Comparison of ENCODE assay signal across 26 cellular contexts in the genomic region with DNA sequence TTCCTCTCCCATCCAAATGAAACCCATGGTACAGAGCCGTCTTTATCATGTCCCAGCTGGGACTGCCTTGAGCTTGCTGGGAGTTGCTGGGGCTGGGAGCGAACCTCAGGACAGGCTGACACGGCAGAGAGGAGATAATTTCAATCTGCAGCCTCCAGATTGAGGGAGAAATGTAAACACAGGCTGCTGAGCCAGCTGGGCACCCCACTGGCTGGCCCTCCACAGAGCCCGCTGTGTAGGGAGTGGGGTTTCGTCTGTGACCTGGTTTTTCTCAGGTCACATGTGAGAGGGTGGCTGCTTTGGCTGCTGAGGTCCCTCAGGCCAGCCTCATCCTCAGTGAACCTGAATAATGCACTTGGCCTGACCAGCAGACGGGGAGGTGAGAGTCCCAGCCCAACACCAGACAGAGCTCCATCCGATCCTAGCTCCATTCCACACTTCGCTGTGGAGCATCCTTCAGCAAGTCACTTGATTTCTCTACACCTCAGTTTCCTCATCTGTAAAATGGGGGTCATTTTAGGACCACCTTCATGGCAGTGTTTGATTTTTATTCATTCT.
"Had no signal": no experiment of that assay in that cellular context is flagged by ENCODE, and none has a peak within 500 bp of the region (broad histone marks: within the 10 kb centered on the region; RNA-seq: fewer than 3 reads in every experiment).

No MANE protein-coding gene starts in this region.

- H3K4me3 ChIP-seq: SJSA1 had no signal

- H3K4me1 ChIP-seq: SJSA1 had no signal

- H3K27me3 ChIP-seq: SJSA1 had no signal

- H3K27ac Mint-ChIP-seq: activated CD4-positive, alpha-beta memory T cell treated with anti-CD3 and anti-CD28 coated beads for 36 hours; activated CD4-positive, alpha-beta T cell treated with anti-CD3 and anti-CD28 coated beads, Interleukin-2, amount 10 ng/mL, durations not matched to agents 7 days and 5 days; activated naive CD8-positive, alpha-beta T cell treated with anti-CD3 and anti-CD28 coated beads, Interleukin-2, amount 50 U/mL, for 24 hours; brain; T-helper 1 cell treated with Interleukin-12 subunit alpha and Interleukin-12 subunit beta and Interleukin-4 antibody, amounts not matched to agents 30 μg/mL and 1 μg/mL, for 36 hours had no signal

- H3K36me3 Mint-ChIP-seq: activated CD4-positive, alpha-beta memory T cell treated with anti-CD3 and anti-CD28 coated beads for 36 hours; activated naive CD4-positive, alpha-beta T cell treated with anti-CD3 and anti-CD28 coated beads, Interleukin-2, amount 50 U/mL, for 72 hours; brain had no signal

- H3K9me3 Mint-ChIP-seq: activated CD4-positive, alpha-beta memory T cell treated with anti-CD3 and anti-CD28 coated beads for 36 hours; activated CD4-positive, alpha-beta T cell treated with anti-CD3 and anti-CD28 coated beads, Interleukin-2, amount 10 ng/mL, durations not matched to agents 7 days and 5 days; activated naive CD4-positive, alpha-beta T cell treated with anti-CD3 and anti-CD28 coated beads, Interleukin-2, amount 50 U/mL, for 72 hours; activated naive CD8-positive, alpha-beta T cell treated with anti-CD3 and anti-CD28 coated beads, Interleukin-2, amount 50 U/mL, for 24 hours; activated T-cell treated with anti-CD3 and anti-CD28 coated beads, Interleukin-2, amount 50 U/mL, for 4 hours; brain; central memory CD8-positive, alpha-beta T cell; T-helper 1 cell treated with Interleukin-12 subunit alpha and Interleukin-12 subunit beta and Interleukin-4 antibody, amounts not matched to agents 30 μg/mL and 1 μg/mL, for 36 hours had no signal

- H3K27ac ChIP-seq: SJSA1, VCaP had no signal

- DNase-seq: activated CD4-positive, alpha-beta memory T cell treated with anti-CD3 and anti-CD28 coated beads for 36 hours; activated CD4-positive, alpha-beta T cell treated with anti-CD3 and anti-CD28 coated beads, Interleukin-2, amount 10 ng/mL, durations not matched to agents 7 days and 5 days; activated CD4-positive, CD25-positive, alpha-beta regulatory T cell; activated CD8-positive, alpha-beta memory T cell treated with anti-CD3 and anti-CD28 coated beads for 24 hours; activated effector memory CD4-positive, alpha-beta T cell treated with anti-CD3 and anti-CD28 coated beads, Interleukin-2, amount 50 U/mL, for 16 hours; activated naive CD4-positive, alpha-beta T cell treated with Interleukin-2 at 50 U/mL for 16 hours; activated naive CD8-positive, alpha-beta T cell treated with anti-CD3 and anti-CD28 coated beads, Interleukin-2, amount 50 U/mL, for 24 hours; activated T-cell treated with anti-CD3 and anti-CD28 coated beads, Interleukin-2, amount 50 U/mL, for 4 hours; amniotic stem cell; KG1; NCI-H1048; NCI-H1417; NCI-H2029 treated with DMSO at 0.1 percent for 48 hours; NCI-H446; NCI-H526; NCI-H82; PC-3; SHP77; SW 1271 had no signal

- H3K4me3 Mint-ChIP-seq: activated CD4-positive, alpha-beta memory T cell treated with anti-CD3 and anti-CD28 coated beads for 36 hours; activated CD4-positive, alpha-beta T cell treated with anti-CD3 and anti-CD28 coated beads, Interleukin-2, amount 10 ng/mL, durations not matched to agents 7 days and 5 days; activated naive CD8-positive, alpha-beta T cell treated with anti-CD3 and anti-CD28 coated beads, Interleukin-2, amount 50 U/mL, for 24 hours; activated T-cell treated with anti-CD3 and anti-CD28 coated beads, Interleukin-2, amount 50 U/mL, for 4 hours; brain; central memory CD8-positive, alpha-beta T cell; T-helper 1 cell treated with Interleukin-12 subunit alpha and Interleukin-12 subunit beta and Interleukin-4 antibody, amounts not matched to agents 30 μg/mL and 1 μg/mL, for 36 hours had no signal

- H3K9me3 ChIP-seq: SJSA1 had no signal

- H3K36me3 ChIP-seq: SJSA1 had no signal

- H3K27me3 Mint-ChIP-seq: activated CD4-positive, alpha-beta T cell treated with anti-CD3 and anti-CD28 coated beads, Interleukin-2, amount 10 ng/mL, durations not matched to agents 7 days and 5 days had no signal

- ATAC-seq: activated naive CD4-positive, alpha-beta T cell treated with anti-CD3 and anti-CD28 coated beads, Interleukin-2, amount 50 U/mL, for 72 hours; activated naive CD8-positive, alpha-beta T cell treated with anti-CD3 and anti-CD28 coated beads, Interleukin-2, amount 50 U/mL, for 24 hours; activated T-cell treated with anti-CD3 and anti-CD28 coated beads, Interleukin-2, amount 50 U/mL, for 4 hours; PC-3; SK-N-SH treated with all-trans-retinoic acid at 6 μM for 48 hours had no signal

- H3K4me1 Mint-ChIP-seq: activated CD4-positive, alpha-beta T cell treated with anti-CD3 and anti-CD28 coated beads, Interleukin-2, amount 10 ng/mL, durations not matched to agents 7 days and 5 days; activated naive CD8-positive, alpha-beta T cell treated with anti-CD3 and anti-CD28 coated beads, Interleukin-2, amount 50 U/mL, for 24 hours; central memory CD8-positive, alpha-beta T cell had no signal
